Comparison of ENCODE assay signal across 8 cellular contexts in genomic region chr14:22870811-22871199, GRCh38. TPM values are rescaled to one million over a fixed set of nuclear protein-coding genes. Genes with fewer than 3 reads are reported as not detected.
DNase-seq lines count a peak whose midpoint lies in the region; ATAC-seq and TF ChIP-seq lines count a peak whose summit lies in the region.

No MANE protein-coding gene starts in this region.

- WGBS in esophagus squamous epithelium, 2 donors = 0 to 11% methylated on average over 1 of the region's 1 CpG
- 0 to 1% (median 0%) methylated on average over 1 of the region's 1 CpG for WGBS in psoas muscle, 3 donors

- DNase-seq in SJSA1 (ENCODE audit: low read depth in 1 of 2, low spot score in 2 of 2) (no peak), esophagus squamous epithelium (lab: John Stamatoyannopoulos, UW) (no peak), psoas muscle (no peak), SK-N-DZ (ENCODE audit: low spot score) (no peak), NCI-H1092 (lab: John Stamatoyannopoulos, UW) (no peak)
- DNase-seq in activated CD8-positive, alpha-beta memory T cell treated with anti-CD3 and anti-CD28 coated beads, Interleukin-2, amount 50 U/mL, for 4 hours = no peak

- H3K27ac ChIP-seq in SJSA1 = peak overlapping the region; percentile 81
- peak overlapping the region; percentile 97 to 100 (median 100) for H3K27ac ChIP-seq in esophagus squamous epithelium
- peak overlapping the region; percentile 100 for H3K27ac ChIP-seq in psoas muscle

- H3K27me3 ChIP-seq in SJSA1 (replicated peaks) = no peaks in the 10 kb centered on the region
- no peaks in the 10 kb centered on the region for H3K27me3 ChIP-seq in esophagus squamous epithelium
- H3K27me3 ChIP-seq in psoas muscle (ENCODE audit: insufficient read depth in 3 of 3, low read length in 2 of 3) = no peaks in the 10 kb centered on the region

- ATAC-seq in GM19025 (IDR thresholded peaks at IDR 0.05; ENCODE audit: low read depth, unreplicated experiment) = peak; percentile 27
- peak; percentile 30 for ATAC-seq in HG02943 (IDR thresholded peaks at IDR 0.05; ENCODE audit: low read depth, unreplicated experiment)
- peak; percentile 17 to 46 (median 41) for ATAC-seq in psoas muscle

- no peak for TF ChIP-seq POLR2A in esophagus squamous epithelium (IDR thresholded peaks at IDR 0.05)

- H3K36me3 ChIP-seq in SJSA1 = peaks cover 24% of the 10 kb centered on the region
- peaks cover 15 to 30% (median 25%) of the 10 kb centered on the region in 3 donors for H3K36me3 ChIP-seq in esophagus squamous epithelium
- H3K36me3 ChIP-seq in psoas muscle (ENCODE audit: insufficient read depth in 1 of 2, low read depth in 1 of 2) = peaks cover 0 to 28% of the 10 kb centered on the region in 2 donors

- H3K4me1 ChIP-seq in SJSA1 (replicated peaks) = peaks cover 16% of the 10 kb centered on the region
- peaks cover 20 to 60% (median 31%) of the 10 kb centered on the region in 3 donors for H3K4me1 ChIP-seq in esophagus squamous epithelium
- H3K4me1 ChIP-seq in psoas muscle = peaks cover 16% of the 10 kb centered on the region

- intact Hi-C loops in esophagus squamous epithelium (cut with DNase I) (no loop called here), psoas muscle (cut with DNase I) (loop anchor here in 1 of 2 donors (5.0 kb wide), 1 partner anchor 46 kb away; the partner anchor contains the start of gene RBM23)

- TF ChIP-seq CTCF in esophagus squamous epithelium (IDR thresholded peaks at IDR 0.05) = no peak
- no peak for TF ChIP-seq CTCF in psoas muscle (IDR thresholded peaks at IDR 0.05)

- H3K4me3 ChIP-seq in SJSA1 (peak overlapping the region; percentile 87), esophagus squamous epithelium (peak overlapping the region; percentile 64 to 100 (median 88)), psoas muscle (peak overlapping the region; percentile 100)

- H3K9me3 ChIP-seq in SJSA1 (replicated peaks) (no peaks in the 10 kb centered on the region), esophagus squamous epithelium (no peaks in the 10 kb centered on the region), psoas muscle (no peaks in the 10 kb centered on the region)

RNA-seq across cellular contexts. Expression of gene LRP10, which starts 0.7 kb away (rescaled TPM):
- 37.4 and 41.4 TPM in 2 replicates for total RNA-seq in SJSA1 (2014; rRNA removed; shearing (Covaris generic))
- total RNA-seq in esophagus squamous epithelium = 100 to 1,000 TPM; 111 to 314 (median 128) TPM
- total RNA-seq in psoas muscle = 10 to 100 TPM; 30.9 to 50.6 (median 40.6) TPM
- polyA plus RNA-seq in psoas muscle = 10 to 100 TPM; 18.1 to 42.7 (median 25.1) TPM
- 2.2 and 2.5 TPM in 2 replicates for polyA plus RNA-seq in SK-N-DZ (2014; cell fraction: cytosol; rRNA removed)
- 1.6 and 3.7 TPM in 2 replicates for polyA plus RNA-seq in SK-N-DZ (2014; cell fraction: nucleus; rRNA removed)

RNA-seq across cellular contexts. Expression of gene REM2, which starts 12.2 kb away (rescaled TPM):
- 0.05 TPM in 1 of 2 replicates, not detected in the other for total RNA-seq in SJSA1 (2014; rRNA removed; shearing (Covaris generic))
- total RNA-seq in esophagus squamous epithelium = under 1 TPM; 0.19 to 0.83 (median 0.32) TPM
- under 1 TPM in 2 of 4 donors, not detected in 2; 0.21 to 0.34 TPM for total RNA-seq in psoas muscle
- under 1 TPM; 0.05 to 0.18 (median 0.10) TPM for polyA plus RNA-seq in psoas muscle
- polyA plus RNA-seq in SK-N-DZ (2014; cell fraction: cytosol; rRNA removed) = 2.5 and 4.0 TPM in 2 replicates
- 1.2 and 5.2 TPM in 2 replicates for polyA plus RNA-seq in SK-N-DZ (2014; cell fraction: nucleus; rRNA removed)

RNA-seq across cellular contexts. Expression of gene MMP14, which starts 34.4 kb away (rescaled TPM):
- 101 and 117 TPM in 2 replicates for total RNA-seq in SJSA1 (2014; rRNA removed; shearing (Covaris generic))
- total RNA-seq in esophagus squamous epithelium (100 to 1,000 TPM in 3 of 4 donors, 10 to 100 TPM in 1; 67.9 to 127 (median 102) TPM), psoas muscle (10 to 100 TPM in 3 of 4 donors, 1 to 10 TPM in 1; 9.6 to 18.5 (median 14.7) TPM)
- 10 to 100 TPM in 2 of 3 donors, 1 to 10 TPM in 1; 7.6 to 15.1 (median 10.0) TPM for polyA plus RNA-seq in psoas muscle
- 3.1 and 4.2 TPM in 2 replicates for polyA plus RNA-seq in SK-N-DZ (2014; cell fraction: cytosol; rRNA removed)
- 1.7 and 3.4 TPM in 2 replicates for polyA plus RNA-seq in SK-N-DZ (2014; cell fraction: nucleus; rRNA removed)

RNA-seq across cellular contexts. Expression of gene MRPL52, which starts 41.1 kb away (rescaled TPM):
- total RNA-seq in SJSA1 (2014; rRNA removed; shearing (Covaris generic)) = 58.2 and 108 TPM in 2 replicates
- total RNA-seq in esophagus squamous epithelium = 100 to 1,000 TPM in 1 of 4 donors, 10 to 100 TPM in 3; 32.8 to 142 (median 82.1) TPM
- total RNA-seq in psoas muscle = 10 to 100 TPM; 79.1 to 91.2 (median 84.9) TPM
- polyA plus RNA-seq in psoas muscle = 100 to 1,000 TPM in 2 of 3 donors, 10 to 100 TPM in 1; 92.0 to 246 (median 102) TPM
- 263 and 507 TPM in 2 replicates for polyA plus RNA-seq in SK-N-DZ (2014; cell fraction: cytosol; rRNA removed)
- polyA plus RNA-seq in SK-N-DZ (2014; cell fraction: nucleus; rRNA removed) = 124 and 172 TPM in 2 replicates

RNA-seq across cellular contexts. Expression of gene RBM23, which starts 48.1 kb away (rescaled TPM):
- 67.8 and 86.9 TPM in 2 replicates for total RNA-seq in SJSA1 (2014; rRNA removed; shearing (Covaris generic))
- total RNA-seq in esophagus squamous epithelium = 100 to 1,000 TPM in 1 of 4 donors, 10 to 100 TPM in 3; 40.0 to 101 (median 58.9) TPM
- total RNA-seq in psoas muscle = 10 to 100 TPM; 25.4 to 42.1 (median 27.8) TPM
- polyA plus RNA-seq in psoas muscle = 10 to 100 TPM; 18.4 to 35.7 (median 20.1) TPM
- polyA plus RNA-seq in SK-N-DZ (2014; cell fraction: cytosol; rRNA removed) = 107 and 143 TPM in 2 replicates
- polyA plus RNA-seq in SK-N-DZ (2014; cell fraction: nucleus; rRNA removed) = 90.2 and 100 TPM in 2 replicates
